ENCODE assay signal across 16 cellular contexts in the genomic region with DNA sequence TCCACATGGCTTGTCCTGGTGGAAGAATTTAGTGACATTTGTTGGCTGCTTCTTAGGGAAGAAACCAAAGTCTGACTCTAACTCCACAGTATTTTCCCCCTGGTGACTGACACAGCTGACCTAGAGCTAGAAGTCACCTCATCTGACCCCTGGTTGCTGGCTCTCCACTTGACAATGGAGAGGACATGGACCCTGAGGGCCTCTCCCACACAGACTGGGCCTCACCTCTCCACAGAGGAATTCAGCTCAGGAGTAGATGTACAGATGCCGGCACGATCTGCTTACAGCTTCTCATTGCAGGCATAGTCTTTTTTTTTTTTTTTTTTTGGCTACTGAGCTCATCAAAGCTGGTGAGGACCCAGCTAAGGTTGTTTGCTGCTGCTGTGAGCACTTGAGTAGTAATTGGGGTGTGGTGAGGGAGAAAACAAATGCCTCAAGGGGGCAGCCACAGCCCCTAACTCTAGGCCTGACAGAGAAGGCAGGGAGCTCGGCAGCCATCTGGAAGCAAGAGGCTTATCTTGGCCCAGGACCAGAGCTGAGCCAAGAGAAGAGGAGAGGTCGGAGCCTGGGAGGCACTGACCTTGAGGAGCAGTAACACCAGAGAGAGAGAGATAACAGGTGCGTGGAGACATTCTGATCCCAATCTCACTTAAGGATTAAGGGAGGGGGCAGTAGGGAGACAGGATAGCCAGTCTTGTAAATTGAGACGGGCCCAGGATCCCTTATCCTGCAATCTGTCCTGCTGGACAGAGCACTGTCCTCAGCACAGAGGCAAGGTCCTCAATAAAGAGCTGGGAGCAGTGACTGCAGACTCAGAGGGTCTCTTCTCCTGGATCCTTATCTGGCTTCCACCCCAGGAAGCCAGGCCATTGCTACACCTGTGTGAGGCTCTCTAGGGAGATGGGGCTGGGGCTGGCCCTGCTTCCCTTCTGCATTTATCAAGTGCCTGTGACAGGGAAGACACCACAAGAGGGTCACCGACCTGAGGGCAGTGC. TPM values are rescaled to one million over a fixed set of nuclear protein-coding genes. Genes with fewer than 3 reads are reported as not detected.
"Had no signal": no experiment of that assay in that cellular context is flagged by ENCODE, and none has a peak within 500 bp of the region (broad histone marks: within the 10 kb centered on the region; RNA-seq: fewer than 3 reads in every experiment).

No MANE protein-coding gene starts in this region.

- H3K36me3 Mint-ChIP-seq: activated CD4-positive, alpha-beta memory T cell treated with anti-CD3 and anti-CD28 coated beads for 36 hours had no signal

- H3K27ac ChIP-seq: colonic mucosa, heart right ventricle, pancreas, skin epidermis, vagina had no signal

- H3K4me1 ChIP-seq: colonic mucosa, heart right ventricle, pancreas, vagina had no signal

- DNase-seq: activated CD4-positive, alpha-beta memory T cell treated with anti-CD3 and anti-CD28 coated beads for 36 hours; activated T-cell treated with anti-CD3 and anti-CD28 coated beads, Interleukin-2, amount 50 U/mL, for 48 hours; colonic mucosa; effector CD4-positive, alpha-beta T cell; heart right ventricle; kidney glomerular epithelial cell; pancreas; stimulated activated CD4-positive, alpha-beta T cell treated with anti-CD3 and anti-CD28 coated beads, Interleukin-4, amount 100 ng/mL, for 4 hours; T-helper 2 cell had no signal

- H3K4me3 Mint-ChIP-seq: activated CD4-positive, alpha-beta memory T cell treated with anti-CD3 and anti-CD28 coated beads for 36 hours had no signal

- H3K4me3 ChIP-seq: colonic mucosa, heart right ventricle, pancreas, skin epidermis, vagina had no signal

- H3K9me3 Mint-ChIP-seq: activated CD4-positive, alpha-beta memory T cell treated with anti-CD3 and anti-CD28 coated beads for 36 hours had no signal

- H3K27me3 ChIP-seq: colonic mucosa, pancreas, vagina had no signal

- ATAC-seq: heart right ventricle had no signal

- H3K36me3 ChIP-seq: colonic mucosa, heart right ventricle, pancreas, vagina had no signal

- H3K27ac Mint-ChIP-seq: activated CD4-positive, alpha-beta memory T cell treated with anti-CD3 and anti-CD28 coated beads for 36 hours had no signal

RNA-seq across cellular contexts. Expression of a gene that starts 9.4 kb away (rescaled TPM):
- total RNA-seq: activated CD4-positive, alpha-beta memory T cell treated with anti-CD3 and anti-CD28 coated beads for 36 hours; astrocyte; colonic mucosa; fibroblast of lung; frontal cortex; heart right ventricle; lower leg skin; pancreas; vagina had no signal
- polyA plus RNA-seq: fibroblast of lung, heart right ventricle, neural cell had no signal
